ENCODE assay signal across 9 cellular contexts in the genomic region with DNA sequence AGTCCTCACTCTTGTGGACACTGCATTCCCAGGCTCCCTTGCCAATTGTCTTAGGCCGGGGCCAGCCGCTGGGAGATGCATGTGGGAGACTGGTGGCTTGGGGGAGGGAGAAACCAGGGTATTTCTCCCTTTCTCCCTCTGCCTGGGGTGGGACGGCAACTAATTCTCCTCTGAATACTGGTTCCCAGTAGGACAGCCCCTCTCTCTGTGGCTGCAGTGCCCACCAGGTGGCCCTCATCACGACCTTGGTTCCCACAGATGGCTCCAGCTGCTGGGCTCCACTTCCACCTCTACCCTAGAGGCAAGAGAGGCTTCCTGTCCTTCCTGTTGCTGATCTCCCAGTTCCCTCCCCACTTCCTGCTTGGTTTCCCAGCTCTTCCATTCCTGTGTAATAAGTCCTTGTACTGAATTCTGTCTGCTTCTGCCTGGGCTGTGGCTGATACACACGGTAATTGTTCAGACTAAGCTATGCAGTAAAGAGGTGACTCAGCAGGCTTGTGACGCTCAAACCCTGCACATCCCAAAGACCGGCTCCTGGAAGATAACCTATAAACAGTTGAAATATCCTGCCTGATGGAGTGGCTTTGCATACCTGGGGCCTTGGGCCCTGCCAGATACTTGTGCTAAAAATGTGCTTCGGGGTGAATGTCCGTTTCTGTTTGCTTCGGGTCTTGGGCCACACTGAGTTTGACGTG. TPM values are rescaled to one million over a fixed set of nuclear protein-coding genes. Genes with fewer than 3 reads are reported as not detected.
DNase-seq lines count a peak whose midpoint lies in the region; ATAC-seq and TF ChIP-seq lines count a peak whose summit lies in the region.
"Had no signal": no experiment of that assay in that cellular context is flagged by ENCODE, and none has a peak within 500 bp of the region (broad histone marks: within the 10 kb centered on the region; RNA-seq: fewer than 3 reads in every experiment).

No MANE protein-coding gene starts in this region.

- TF ChIP-seq CTCF in AG09309 (IDR thresholded peaks at IDR 0.05; ENCODE audit: control insufficient read depth, insufficient read depth, low read depth, low read length, missing control alignments) (no peak), astrocyte of the spinal cord (IDR thresholded peaks at IDR 0.05; ENCODE audit: low read depth, low read length) (peak; percentile 21), right lobe of liver (IDR thresholded peaks at IDR 0.05) (no peak), lower leg skin (IDR thresholded peaks at IDR 0.05) (no peak)

- H3K27ac ChIP-seq in right lobe of liver: peak overlapping the region; percentile 26 to 65 (median 57)

- in situ Hi-C loops in astrocyte of the spinal cord (cut with HindIII; ENCODE audit: low sequenced_read_pairs): no loop called here

- no peaks in the 10 kb centered on the region for H3K27me3 ChIP-seq in right lobe of liver

- WGBS in right lobe of liver (ENCODE audit: insufficient coverage, low coverage, low lambda C conversion rate, missing lambda C conversion rate): 17% methylated on average over 1 of the region's 11 CpGs
- 59 to 71% methylated on average over 11 of the region's 11 CpGs for WGBS in lower leg skin, 2 donors

- intact Hi-C loops in right lobe of liver (cut with DNase I): no loop called here
- intact Hi-C loops in lower leg skin (cut with DNase I; ENCODE audit: low total_unique reads): no loop called here

- DNase-seq in AG09309 (ENCODE audit: low read depth) (peak; percentile 49), HT-29 (ENCODE audit: low spot score) (peak; percentile 47), astrocyte of the spinal cord (ENCODE audit: low read depth, low spot score) (peak; percentile 69), right lobe of liver (peak in 1 of 3 donors; percentile 55), lower leg skin (ENCODE audit: low spot score in 2 of 2) (no peak), hepatic stellate cell (ENCODE audit: low spot score) (no peak)
- DNase-seq in stimulated activated naive CD4-positive, alpha-beta T cell treated with Interleukin-2 at 50 U/mL for 16 hours (lab: John Stamatoyannopoulos, UW): no peak
- DNase-seq: NCI-H510A had no signal

- no peaks in the 10 kb centered on the region for H3K36me3 ChIP-seq in right lobe of liver

- peaks cover 0 to 31% (median 5%) of the 10 kb centered on the region in 4 donors for H3K4me1 ChIP-seq in right lobe of liver

- TF ChIP-seq POLR2A in right lobe of liver (IDR thresholded peaks at IDR 0.05): no peak
- no peak for TF ChIP-seq POLR2A in lower leg skin (IDR thresholded peaks at IDR 0.05)

- no peak overlapping the region for H3K4me3 ChIP-seq in AG09309 (ENCODE audit: control insufficient read depth, low read depth, low read length)
- no peak overlapping the region for H3K4me3 ChIP-seq in astrocyte of the spinal cord (ENCODE audit: low read depth, low read length)
- no peak overlapping the region for H3K4me3 ChIP-seq in right lobe of liver
- H3K4me3 ChIP-seq in lower leg skin (ENCODE audit: low read depth, poor library complexity, severe bottlenecking): no peak overlapping the region

- ATAC-seq in right lobe of liver (peak in 1 of 4 donors; percentile 3), HG03039 (IDR thresholded peaks at IDR 0.05; ENCODE audit: unreplicated experiment) (no peak)

- no peaks in the 10 kb centered on the region for H3K9me3 ChIP-seq in right lobe of liver

RNA-seq across cellular contexts. Expression of a gene that starts 20.4 kb away (rescaled TPM):
- 186 and 190 TPM in 2 replicates for total RNA-seq in HT-29 (2014; rRNA removed; shearing (Covaris generic))
- total RNA-seq in right lobe of liver (100 to 1,000 TPM in 5 of 6 experiments, 10 to 100 TPM in 1; 75.9 to 140 (median 119) TPM), lower leg skin (10 to 100 TPM; 69.2 to 95.2 (median 79.8) TPM)

RNA-seq across cellular contexts. Expression of a gene that starts 45.3 kb away (rescaled TPM):
- total RNA-seq in HT-29 (2014; rRNA removed; shearing (Covaris generic)): 289 and 305 TPM in 2 replicates
- total RNA-seq in right lobe of liver: 100 to 1,000 TPM; 164 to 222 (median 215) TPM
- 100 to 1,000 TPM; 425 to 625 (median 493) TPM for total RNA-seq in lower leg skin

RNA-seq across cellular contexts. Expression of a gene that starts 49.6 kb away (rescaled TPM):
- total RNA-seq in HT-29 (2014; rRNA removed; shearing (Covaris generic)): 58.0 and 63.5 TPM in 2 replicates
- total RNA-seq in right lobe of liver (10 to 100 TPM; 17.4 to 36.9 (median 20.1) TPM), lower leg skin (10 to 100 TPM; 25.2 to 34.9 (median 34.4) TPM)

Comparison
In these comparisons a context has a peak if more than half of its experiments do, and no peak if none do; other contexts are left out.
1. DNase-seq: peak in AG09309 (single experiment), HT-29 (single experiment) and astrocyte of the spinal cord (single experiment); none in lower leg skin (0 of 2), stimulated activated naive CD4-positive, alpha-beta T cell treated with Interleukin-2 at 50 U/mL for 16 hours (single experiment) and hepatic stellate cell (single experiment).